1 cellular context compared by ENCODE assay signal in genomic region chr12:81078469-81079196, GRCh38.
TF ChIP-seq lines count a peak whose summit lies in the region.

No MANE protein-coding gene starts in this region.

TF ChIP-seq in GM23338, 12 proteins besides CTCF, POLR2A, EP300 and RAD21 (continued from another document):
- no peak for TF ChIP-seq REST (IDR thresholded peaks at IDR 0.05; ENCODE audit: unreplicated experiment)
- TF ChIP-seq EZH2 (IDR thresholded peaks at IDR 0.05; ENCODE audit: low read depth, unreplicated experiment) = no peak
- TF ChIP-seq ZNF114 (CRISPR knock-in tag; IDR thresholded peaks at IDR 0.05) = no peak
